Comparison of ENCODE assay signal across 18 cellular contexts in the genomic region with DNA sequence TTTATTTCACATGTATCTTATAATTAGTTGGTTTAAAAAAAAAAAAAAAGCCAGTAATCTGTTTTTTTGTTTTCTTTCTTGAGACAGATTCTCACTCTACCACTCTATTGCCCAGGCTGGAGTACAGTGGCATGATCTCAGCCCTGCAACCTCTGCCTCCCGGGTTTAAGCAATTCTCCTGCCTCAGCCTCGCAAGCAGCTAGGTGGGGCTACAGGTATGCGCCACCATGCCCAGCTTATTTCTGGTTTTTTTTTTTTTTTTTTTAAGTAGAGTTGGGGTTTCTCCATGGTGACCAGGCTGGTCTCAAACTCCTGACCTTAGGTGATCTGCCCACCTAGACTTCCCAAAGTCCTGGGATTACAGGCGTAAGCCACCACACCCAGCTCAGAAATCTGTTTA. TPM values are rescaled to one million over a fixed set of nuclear protein-coding genes. Genes with fewer than 3 reads are reported as not detected.
DNase-seq lines count a peak whose midpoint lies in the region; ATAC-seq, FAIRE-seq and TF ChIP-seq lines count a peak whose summit lies in the region.
"Had no signal": no experiment of that assay in that cellular context is flagged by ENCODE, and none has a peak within 500 bp of the region (broad histone marks: within the 10 kb centered on the region; RNA-seq: fewer than 3 reads in every experiment).

No MANE protein-coding gene starts in this region.

- no peak for TF ChIP-seq EP300 in H1 (IDR thresholded peaks at IDR 0.05; ENCODE audit: borderline replicate concordance in 1 of 2, low read depth in 2 of 2, low read length in 2 of 2)

- intact Hi-C loops in activated CD8-positive, alpha-beta T cell treated with anti-CD3 and anti-CD28 coated beads for 36 hours (cut with micrococcal nuclease) = no loop called here
- intact Hi-C loops in lower lobe of right lung (cut with DNase I) = no loop called here

- POLR2A ChIA-PET in activated CD8-positive, alpha-beta T cell treated with anti-CD3 and anti-CD28 coated beads for 36 hours (lab: Charles Lee) = no interaction called here
- POLR2A ChIA-PET in activated CD8-positive, alpha-beta T cell treated with anti-CD3 and anti-CD28 coated beads, Interleukin-2, amount 10 ng/mL, durations not matched to agents 7 days and 5 days (lab: Charles Lee) = no interaction called here
- POLR2A ChIA-PET in H1 (lab: Charles Lee; ENCODE audit: partially characterized antibody) = no interaction called here
- POLR2A ChIA-PET in naive thymus-derived CD8-positive, alpha-beta T cell (lab: Charles Lee) = no interaction called here

- H3K36me3 Mint-ChIP-seq in activated CD8-positive, alpha-beta T cell treated with anti-CD3 and anti-CD28 coated beads for 36 hours (ENCODE audit: low read depth) = no peaks in the 10 kb centered on the region
- no peaks in the 10 kb centered on the region for H3K36me3 Mint-ChIP-seq in activated CD8-positive, alpha-beta T cell treated with anti-CD3 and anti-CD28 coated beads, Interleukin-2, amount 10 ng/mL, durations not matched to agents 7 days and 5 days (ENCODE audit: low read depth)
- peaks cover 0 to 18% (median 5%) of the 10 kb centered on the region in 3 donors for H3K36me3 Mint-ChIP-seq in naive thymus-derived CD8-positive, alpha-beta T cell
- H3K36me3 Mint-ChIP-seq: CD8-positive, alpha-beta memory T cell had no signal

- H3K9ac ChIP-seq in OCI-LY1 (ENCODE audit: low read length) (no peak overlapping the region), H1 (replicated peaks in 1 of 4; ENCODE audit: extremely low read depth in 1 of 4, low read depth in 3 of 4, low read length in 3 of 4) (no peak overlapping the region)
- H3K9ac ChIP-seq: BLaER1 had no signal

- no peaks in the 10 kb centered on the region for H3K9me3 ChIP-seq in OCI-LY1 (ENCODE audit: low read length)
- no peaks in the 10 kb centered on the region for H3K9me3 ChIP-seq in H1 (ENCODE audit: insufficient read depth in 2 of 2, low read depth in 1 of 2, low read length in 1 of 2)
- H3K9me3 ChIP-seq in lower lobe of right lung = no peaks in the 10 kb centered on the region

- in situ Hi-C loops in GM13976 (cut with MboI; ENCODE audit: low sequenced_read_pairs, unreplicated experiment) = no loop called here

- no peak for DNase-seq in activated CD8-positive, alpha-beta T cell treated with anti-CD3 and anti-CD28 coated beads for 36 hours
- no peak for DNase-seq in activated CD8-positive, alpha-beta T cell treated with anti-CD3 and anti-CD28 coated beads, Interleukin-2, amount 10 ng/mL, durations not matched to agents 7 days and 5 days
- DNase-seq in H1 (ENCODE audit: low read depth in 1 of 2, low spot score in 2 of 2) (no peak), lower lobe of right lung (no peak), GM13976 (ENCODE audit: low spot score) (no peak), DMS114 treated with DMSO at 0.1 percent for 48 hours (lab: John Stamatoyannopoulos, UW; ENCODE audit: unreplicated experiment) (no peak)
- no peak for DNase-seq in naive thymus-derived CD8-positive, alpha-beta T cell
- DNase-seq: CD8-positive, alpha-beta memory T cell; GF-D8; HCEC 1CT; MV-4-11; NCI-H1417 treated with DMSO at 0.1 percent for 48 hours; NCI-H1930; NCI-H510A treated with DMSO at 0.1 percent for 48 hours; NCI-H82; SIG-M5 had no signal

- H3K79me1 ChIP-seq in H1 (ENCODE audit: low read depth, low read length) = no peaks in the 10 kb centered on the region

- no peaks in the 10 kb centered on the region for H3K9me2 ChIP-seq in OCI-LY1 (ENCODE audit: low read depth, low read length)

- no peaks in the 10 kb centered on the region for H3K36me3 ChIP-seq in OCI-LY1 (ENCODE audit: insufficient read depth, low read length)
- H3K36me3 ChIP-seq in H1 (ENCODE audit: control insufficient read depth in 2 of 4, insufficient read depth in 4 of 4, low read length in 3 of 4) = no peaks in the 10 kb centered on the region
- no peaks in the 10 kb centered on the region for H3K36me3 ChIP-seq in lower lobe of right lung
- H3K36me3 ChIP-seq: BLaER1 had no signal

- no peak overlapping the region for H2BK5ac ChIP-seq in H1 (ENCODE audit: low read depth, low read length)

- H2BK20ac ChIP-seq in H1 (ENCODE audit: low read length) = no peak overlapping the region

- H4K20me1 ChIP-seq in OCI-LY1 (ENCODE audit: insufficient read depth, low read length) (no peaks in the 10 kb centered on the region), H1 (replicated peaks in 1 of 2; ENCODE audit: control insufficient read depth in 1 of 2, insufficient read depth in 2 of 2, low read length in 2 of 2) (no peaks in the 10 kb centered on the region)
- H4K20me1 ChIP-seq: BLaER1 had no signal

- no peak overlapping the region for H2BK12ac ChIP-seq in H1 (ENCODE audit: low read depth, low read length)

- H3F3A ChIP-seq in OCI-LY1 (ENCODE audit: insufficient read depth, low read length) = no peaks in the 10 kb centered on the region

- no peak overlapping the region for H3K18ac ChIP-seq in H1 (ENCODE audit: extremely low read depth, low read length)

- no peak overlapping the region for H2AFZ ChIP-seq in OCI-LY1 (ENCODE audit: low read length)
- H2AFZ ChIP-seq in H1 (ENCODE audit: low read length) = no peak overlapping the region

- no peak overlapping the region for H3K23ac ChIP-seq in H1 (ENCODE audit: insufficient read length)

- H3K4me3 Mint-ChIP-seq in activated CD8-positive, alpha-beta T cell treated with anti-CD3 and anti-CD28 coated beads for 36 hours = no peak overlapping the region
- no peak overlapping the region for H3K4me3 Mint-ChIP-seq in activated CD8-positive, alpha-beta T cell treated with anti-CD3 and anti-CD28 coated beads, Interleukin-2, amount 10 ng/mL, durations not matched to agents 7 days and 5 days
- H3K4me3 Mint-ChIP-seq in naive thymus-derived CD8-positive, alpha-beta T cell = no peak overlapping the region
- H3K4me3 Mint-ChIP-seq: CD8-positive, alpha-beta memory T cell had no signal

- H4K8ac ChIP-seq in H1 (ENCODE audit: extremely low read depth, insufficient read depth, low read length) = no peak overlapping the region

- H3K27ac Mint-ChIP-seq in activated CD8-positive, alpha-beta T cell treated with anti-CD3 and anti-CD28 coated beads for 36 hours = no peak overlapping the region
- no peak overlapping the region for H3K27ac Mint-ChIP-seq in activated CD8-positive, alpha-beta T cell treated with anti-CD3 and anti-CD28 coated beads, Interleukin-2, amount 10 ng/mL, durations not matched to agents 7 days and 5 days
- H3K27ac Mint-ChIP-seq in naive thymus-derived CD8-positive, alpha-beta T cell = no peak overlapping the region
- H3K27ac Mint-ChIP-seq: CD8-positive, alpha-beta memory T cell had no signal

- WGBS in H1 (ENCODE audit: extremely low coverage in 1 of 2, insufficient coverage in 1 of 2, insufficient read length in 1 of 2, insufficient replicate concordance in 2 of 2, low coverage in 1 of 2, low lambda C conversion rate in 2 of 2, missing lambda C conversion rate in 1 of 2), 2 experiments = 88% methylated on average over 3 of the region's 4 CpGs; no CpG with 5 or more reads in 1 of the 2 experiments

- FAIRE-seq in H1 (lab: Jason Lieb, UNC) = no peak

- no peak overlapping the region for H2BK15ac ChIP-seq in H1 (ENCODE audit: low read length)

- CTCF ChIA-PET in activated CD8-positive, alpha-beta T cell treated with anti-CD3 and anti-CD28 coated beads for 36 hours (lab: Charles Lee) = interaction anchor here (1.3 kb wide), 1 partner anchor 11 kb away, joined by 3 read pairs; no protein-coding TSS in a partner anchor
- CTCF ChIA-PET in activated CD8-positive, alpha-beta T cell treated with anti-CD3 and anti-CD28 coated beads, Interleukin-2, amount 10 ng/mL, durations not matched to agents 7 days and 5 days (lab: Charles Lee) = no interaction called here
- CTCF ChIA-PET in H1 (lab: Charles Lee; ENCODE audit: partially characterized antibody) = interaction anchor here (0.6 to 2.1 kb wide), 8 partner anchors 11 to 316 kb away, joined by 3 to 5 read pairs (median 4); no protein-coding TSS in a partner anchor

- H3K56ac ChIP-seq in H1 (replicated peaks; ENCODE audit: insufficient read length, low read depth, low read length) = no peak overlapping the region

- TF ChIP-seq POLR2A in H1 (IDR thresholded peaks at IDR 0.05; ENCODE audit: control extremely low read depth in 1 of 2, low read depth in 2 of 2, low read length in 2 of 2) = no peak

- no peak overlapping the region for H3K4ac ChIP-seq in H1 (replicated peaks; ENCODE audit: insufficient read length, low read depth, low read length)

- peaks cover 5% of the 10 kb centered on the region for H3K9me3 Mint-ChIP-seq in activated CD8-positive, alpha-beta T cell treated with anti-CD3 and anti-CD28 coated beads for 36 hours
- H3K9me3 Mint-ChIP-seq in activated CD8-positive, alpha-beta T cell treated with anti-CD3 and anti-CD28 coated beads, Interleukin-2, amount 10 ng/mL, durations not matched to agents 7 days and 5 days (ENCODE audit: insufficient read depth) = no peaks in the 10 kb centered on the region
- H3K9me3 Mint-ChIP-seq in naive thymus-derived CD8-positive, alpha-beta T cell = peaks cover 0 to 17% (median 7%) of the 10 kb centered on the region in 9 donors

- peak; percentile 73 to 81 for TF ChIP-seq RAD21 in H1 (IDR thresholded peaks at IDR 0.05 in 1 of 2, conservative IDR thresholded peaks at IDR 0.05 in 1 of 2; ENCODE audit: low read depth in 2 of 2, low read length in 2 of 2)

- no peak overlapping the region for H3K27ac ChIP-seq in OCI-LY1 (ENCODE audit: low read depth, low read length, poor library complexity, severe bottlenecking)
- H3K27ac ChIP-seq in H1 (ENCODE audit: low read depth, low read length) = no peak overlapping the region
- no peak overlapping the region for H3K27ac ChIP-seq in lower lobe of right lung
- H3K27ac ChIP-seq: BLaER1 had no signal

- H3K4me1 ChIP-seq in OCI-LY1 (ENCODE audit: insufficient read depth, low read length, severe bottlenecking) = no peaks in the 10 kb centered on the region
- H3K4me1 ChIP-seq in H1 (replicated peaks in 1 of 4; ENCODE audit: control insufficient read depth in 3 of 4, insufficient read depth in 4 of 4, low read length in 3 of 4) = no peaks in the 10 kb centered on the region
- no peaks in the 10 kb centered on the region for H3K4me1 ChIP-seq in lower lobe of right lung
- H3K4me1 ChIP-seq: BLaER1 had no signal

- no peak overlapping the region for H2AK5ac ChIP-seq in H1 (ENCODE audit: low read depth, low read length)

- peaks cover 6% of the 10 kb centered on the region for H3K4me1 Mint-ChIP-seq in activated CD8-positive, alpha-beta T cell treated with anti-CD3 and anti-CD28 coated beads for 36 hours (ENCODE audit: low read depth)
- peaks cover 6% of the 10 kb centered on the region for H3K4me1 Mint-ChIP-seq in activated CD8-positive, alpha-beta T cell treated with anti-CD3 and anti-CD28 coated beads, Interleukin-2, amount 10 ng/mL, durations not matched to agents 7 days and 5 days (ENCODE audit: low read depth)
- H3K4me1 Mint-ChIP-seq in naive thymus-derived CD8-positive, alpha-beta T cell = peaks cover 0 to 4% (median 0%) of the 10 kb centered on the region in 4 donors
- H3K4me1 Mint-ChIP-seq: CD8-positive, alpha-beta memory T cell had no signal

- H3K14ac ChIP-seq in H1 (ENCODE audit: insufficient read length) = no peak overlapping the region

- H3K79me2 ChIP-seq in OCI-LY1 (ENCODE audit: insufficient read depth, low read length) = no peaks in the 10 kb centered on the region
- H3K79me2 ChIP-seq in H1 (ENCODE audit: control insufficient read depth in 1 of 2, insufficient read depth in 2 of 2, low read length in 2 of 2) = no peaks in the 10 kb centered on the region

- H3K4me3 ChIP-seq in OCI-LY1 (ENCODE audit: low read depth, low read length, poor library complexity, severe bottlenecking) (no peak overlapping the region), H1 (ENCODE audit: extremely low read depth in 1 of 4, insufficient read depth in 2 of 4, low read depth in 3 of 4, low read length in 4 of 4) (no peak overlapping the region), lower lobe of right lung (no peak overlapping the region)
- H3K4me3 ChIP-seq: BLaER1 had no signal

- H4K5ac ChIP-seq in H1 (ENCODE audit: insufficient read length, low read depth, low read length) = no peak overlapping the region

- no peak overlapping the region for H3K4me2 ChIP-seq in OCI-LY1 (ENCODE audit: low read length)
- H3K4me2 ChIP-seq in H1 (ENCODE audit: insufficient read depth in 1 of 2, low read depth in 2 of 2, low read length in 2 of 2) = no peak overlapping the region
- H3K4me2 ChIP-seq: BLaER1 had no signal

- peaks cover 11% of the 10 kb centered on the region for H3K27me3 Mint-ChIP-seq in activated CD8-positive, alpha-beta T cell treated with anti-CD3 and anti-CD28 coated beads for 36 hours
- peaks cover 8% of the 10 kb centered on the region for H3K27me3 Mint-ChIP-seq in activated CD8-positive, alpha-beta T cell treated with anti-CD3 and anti-CD28 coated beads, Interleukin-2, amount 10 ng/mL, durations not matched to agents 7 days and 5 days (ENCODE audit: low read depth)
- peaks cover 9 to 28% (median 14%) of the 10 kb centered on the region in 5 donors for H3K27me3 Mint-ChIP-seq in naive thymus-derived CD8-positive, alpha-beta T cell

- H4K91ac ChIP-seq in H1 (replicated peaks; ENCODE audit: insufficient read length, low read length) = no peak overlapping the region

- no peaks in the 10 kb centered on the region for H3K27me3 ChIP-seq in OCI-LY1 (ENCODE audit: insufficient read depth, low read length)
- no peaks in the 10 kb centered on the region for H3K27me3 ChIP-seq in H1 (replicated peaks in 1 of 4; ENCODE audit: control insufficient read depth in 3 of 4, extremely low read depth in 1 of 4, insufficient read depth in 3 of 4, low read length in 3 of 4)
- no peaks in the 10 kb centered on the region for H3K27me3 ChIP-seq in lower lobe of right lung (ENCODE audit: low read depth)
- H3K27me3 ChIP-seq: BLaER1 had no signal

- peak; percentile 24 for TF ChIP-seq CTCF in activated CD8-positive, alpha-beta T cell treated with anti-CD3 and anti-CD28 coated beads for 36 hours (IDR thresholded peaks at IDR 0.05)
- TF ChIP-seq CTCF in OCI-LY1 (IDR thresholded peaks at IDR 0.05; ENCODE audit: low read length) = peak; percentile 28
- TF ChIP-seq CTCF in H1 (IDR thresholded peaks at IDR 0.05; ENCODE audit: control extremely low read depth in 1 of 3, insufficient read depth in 1 of 3, low read depth in 1 of 3, low read length in 3 of 3) = peak; percentile 44 to 63 (median 45)
- TF ChIP-seq CTCF in lower lobe of right lung (IDR thresholded peaks at IDR 0.05) = no peak
- TF ChIP-seq CTCF in GM13976 (IDR thresholded peaks at IDR 0.05; ENCODE audit: borderline replicate concordance, control extremely low read depth, extremely low read depth, insufficient read depth, missing control alignments) = no peak

- no peak for ATAC-seq in activated CD8-positive, alpha-beta T cell treated with anti-CD3 and anti-CD28 coated beads for 36 hours
- ATAC-seq in activated CD8-positive, alpha-beta T cell treated with anti-CD3 and anti-CD28 coated beads, Interleukin-2, amount 10 ng/mL, durations not matched to agents 7 days and 5 days = no peak
- no peak for ATAC-seq in lower lobe of right lung
- no peak for ATAC-seq in naive thymus-derived CD8-positive, alpha-beta T cell

- no peak overlapping the region for H2BK120ac ChIP-seq in H1 (replicated peaks; ENCODE audit: low read depth, low read length)

- H3K23me2 ChIP-seq in H1 (ENCODE audit: low read depth, low read length) = no peaks in the 10 kb centered on the region

RNA-seq across cellular contexts. Expression of a gene that starts 34.1 kb away (rescaled TPM):
- total RNA-seq in activated CD8-positive, alpha-beta T cell treated with anti-CD3 and anti-CD28 coated beads for 36 hours = 100 to 1,000 TPM; 122 to 133 TPM
- total RNA-seq in activated CD8-positive, alpha-beta T cell treated with anti-CD3 and anti-CD28 coated beads, Interleukin-2, amount 10 ng/mL, durations not matched to agents 7 days and 5 days = 100 to 1,000 TPM; 144 to 154 TPM
- 141 and 145 TPM in 2 replicates for total RNA-seq in H1 (2021; fragmentation: NEBNext Ultra II Directional; extraction: Animal tissue kit (Norgen Biotek cat#: 25700))
- 8.7 and 33.2 TPM in 2 replicates for polyA plus RNA-seq in H1 (2011; rRNA removed)
- 34.6 TPM for polyA plus RNA-seq in H1 (2011; cell fraction: cytosol; rRNA removed)
- polyA plus RNA-seq in H1 (2011; cell fraction: nucleus; rRNA removed) = 5.8 TPM
- polyA plus RNA-seq in H1 (2012, experiment 1 of 2) = 50.2 to 123 TPM (median 60.7 TPM) in 4 replicates
- 28.7 TPM for polyA plus RNA-seq in H1 (2012, experiment 2 of 2)
- polyA plus RNA-seq in H1 (2013, experiment 1 of 2) = 43.8 TPM
- 43.5 TPM for polyA plus RNA-seq in H1 (2013, experiment 2 of 2)
- 27.6 and 46.3 TPM in 2 replicates for polyA minus RNA-seq in H1 (2011; rRNA and poly(A)+ RNA removed)
- polyA minus RNA-seq in H1 (2011; cell fraction: cytosol; rRNA and poly(A)+ RNA removed) = 23.0 TPM
- polyA minus RNA-seq in H1 (2011; cell fraction: nucleus; rRNA and poly(A)+ RNA removed) = 50.7 TPM
- total RNA-seq in lower lobe of right lung = 261 TPM
- total RNA-seq in naive thymus-derived CD8-positive, alpha-beta T cell = 10 to 100 TPM; 88.4 to 94.5 TPM
- polyA plus RNA-seq in naive thymus-derived CD8-positive, alpha-beta T cell = 100 to 1,000 TPM; 157 to 190 (median 162) TPM

Comparison
In these comparisons a context has a peak if more than half of its experiments do, and no peak if none do; other contexts are left out.
1. CTCF ChIP-seq: peak in activated CD8-positive, alpha-beta T cell treated with anti-CD3 and anti-CD28 coated beads for 36 hours (single experiment), OCI-LY1 (single experiment) and H1 (3 of 3); none in lower lobe of right lung (single experiment) and GM13976 (single experiment).